8 cellular contexts compared by ENCODE assay signal in genomic region chr13:36297259-36297599, GRCh38. TPM values are rescaled to one million over a fixed set of nuclear protein-coding genes. Genes with fewer than 3 reads are reported as not detected.
DNase-seq lines count a peak whose midpoint lies in the region; ATAC-seq and TF ChIP-seq lines count a peak whose summit lies in the region.

No MANE protein-coding gene starts in this region.

- H3K27ac Mint-ChIP-seq in mesothelial cell of epicardium: peak overlapping the region; percentile 78

- DNase-seq in DMS53 treated with DMSO at 0.1 percent for 48 hours (lab: John Stamatoyannopoulos, UW; ENCODE audit: unreplicated experiment) (peak; percentile 47), NCI-H524 (lab: John Stamatoyannopoulos, UW) (peak; percentile 55 to 58), dermis blood vessel endothelial cell (peak; percentile 63), mesothelial cell of epicardium (ENCODE audit: low spot score in 2 of 2, unreplicated experiment in 2 of 2) (no peak), NCI-H1048 (lab: John Stamatoyannopoulos, UW) (no peak)
- no peak for DNase-seq in stimulated activated CD4-positive, alpha-beta T cell treated with anti-CD3 and anti-CD28 coated beads, Interleukin-12 subunit alpha, Interleukin-12 subunit beta, amount 100 ng/mL, for 4 hours

- peak; percentile 64 for ATAC-seq in GM21529 (IDR thresholded peaks at IDR 0.05; ENCODE audit: unreplicated experiment)
- ATAC-seq in HG03095 (IDR thresholded peaks at IDR 0.05; ENCODE audit: unreplicated experiment): no peak

- H3K36me3 Mint-ChIP-seq in mesothelial cell of epicardium: peaks cover 4% of the 10 kb centered on the region

- H3K4me1 Mint-ChIP-seq in mesothelial cell of epicardium: peaks cover 19% of the 10 kb centered on the region

- no peaks in the 10 kb centered on the region for H3K27me3 Mint-ChIP-seq in mesothelial cell of epicardium (ENCODE audit: low read depth)

- no peak for TF ChIP-seq CTCF in mesothelial cell of epicardium (IDR thresholded peaks at IDR 0.05; ENCODE audit: unreplicated experiment)

- H3K4me3 Mint-ChIP-seq in mesothelial cell of epicardium: peak overlapping the region; percentile 81

- H3K9me3 Mint-ChIP-seq in mesothelial cell of epicardium: peaks cover 8% of the 10 kb centered on the region

RNA-seq across cellular contexts. Expression of gene CCDC169, which starts 0.4 kb away (rescaled TPM):
- total RNA-seq in dermis blood vessel endothelial cell (1.0 and 1.2 TPM in 2 replicates), mesothelial cell of epicardium (3.7 to 5.3 TPM (median 4.7 TPM) in 3 replicates)

RNA-seq across cellular contexts. Expression of gene SPART, which starts 49.0 kb away (rescaled TPM):
- total RNA-seq in dermis blood vessel endothelial cell (63.6 and 144 TPM in 2 replicates), mesothelial cell of epicardium (88.5 to 90.7 TPM (median 89.5 TPM) in 3 replicates)

Comparison
In these comparisons a context has a peak if more than half of its experiments do, and no peak if none do; other contexts are left out.
1. DNase-seq: peak in DMS53 treated with DMSO at 0.1 percent for 48 hours (single experiment), NCI-H524 (2 of 2) and dermis blood vessel endothelial cell (single experiment); none in mesothelial cell of epicardium (0 of 2), NCI-H1048 (single experiment) and stimulated activated CD4-positive, alpha-beta T cell treated with anti-CD3 and anti-CD28 coated beads, Interleukin-12 subunit alpha, Interleukin-12 subunit beta, amount 100 ng/mL, for 4 hours (single experiment).